Comparison of ENCODE assay signal across 17 cellular contexts in the genomic region with DNA sequence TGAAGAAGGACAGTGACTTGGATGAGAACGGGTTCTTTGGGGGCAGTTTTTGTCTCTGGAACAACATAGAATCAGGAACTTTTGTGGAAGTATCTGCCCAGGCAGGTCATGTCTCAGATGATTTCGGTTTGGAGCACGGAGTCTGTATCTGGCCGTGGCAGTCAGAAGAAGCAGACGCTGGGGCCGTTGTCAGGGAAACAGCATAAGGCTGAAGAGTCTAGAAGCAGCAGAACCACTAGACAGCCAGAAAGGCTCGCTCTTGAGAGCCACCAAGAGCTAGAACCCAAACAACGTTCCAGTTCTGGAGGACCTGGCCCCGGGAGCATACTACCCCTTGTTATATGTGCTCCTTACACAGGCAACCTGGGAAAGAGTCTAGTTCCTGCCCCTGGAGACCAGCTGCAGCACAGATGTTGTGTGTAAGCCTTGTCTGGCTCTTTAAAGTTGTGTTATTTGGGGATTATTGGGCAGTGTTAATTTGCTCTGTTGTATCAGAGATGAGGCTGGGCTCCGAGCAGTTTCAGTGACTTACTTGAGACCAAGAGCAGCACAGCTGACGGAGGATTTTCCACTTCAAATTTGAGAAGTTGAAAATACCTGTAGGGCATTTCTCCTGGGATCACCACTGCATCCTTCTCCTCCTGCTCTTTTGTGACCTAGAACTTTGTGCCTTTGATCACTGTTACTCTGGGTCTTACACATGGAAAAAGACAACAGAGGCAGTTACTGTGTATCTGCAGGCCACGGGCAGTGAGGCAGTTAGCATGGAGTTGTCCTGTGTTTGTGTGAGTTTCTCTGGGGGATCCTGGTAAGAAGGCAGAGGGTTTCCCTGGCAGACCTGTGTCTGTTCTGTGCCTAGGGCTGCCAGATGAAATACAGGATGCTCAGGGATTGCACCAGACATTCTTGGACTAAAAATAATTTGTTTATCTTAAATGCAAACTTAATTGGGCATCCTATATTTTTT. TPM values are rescaled to one million over a fixed set of nuclear protein-coding genes. Genes with fewer than 3 reads are reported as not detected.
A peak's percentile ranks its signal among the peaks of the same experiment; 100 is the strongest.
DNase-seq lines count a peak whose midpoint lies in the region; ATAC-seq and TF ChIP-seq lines count a peak whose summit lies in the region.
"Had no signal": no experiment of that assay in that cellular context is flagged by ENCODE, and none has a peak within 500 bp of the region (broad histone marks: within the 10 kb centered on the region; RNA-seq: fewer than 3 reads in every experiment).

No MANE protein-coding gene starts in this region.

- H3K9me3 Mint-ChIP-seq in natural killer cell treated with Interleukin-12 subunit alpha and Interleukin-12 subunit beta and Interleukin-15 and Interleukin-18, amount 100 ng/mL, for 72 hours = no peaks in the 10 kb centered on the region
- H3K9me3 Mint-ChIP-seq: activated T-helper 2 cell treated with anti-CD3 and anti-CD28 coated beads, Interferon-gamma antibody, Interleukin-2, Interleukin-4, amounts not matched to agents 10 μg/mL and 5 μg/mL and 100 μg/mL, durations not matched to agents 14 hours and 24 hours and 36 hours had no signal

- H3K4me3 Mint-ChIP-seq in natural killer cell treated with Interleukin-12 subunit alpha and Interleukin-12 subunit beta and Interleukin-15 and Interleukin-18, amount 100 ng/mL, for 72 hours = no peak overlapping the region
- H3K4me3 Mint-ChIP-seq: CD4-positive, CD25-positive, alpha-beta regulatory T cell had no signal

- no peak for DNase-seq in OCI-LY7 (ENCODE audit: low spot score)
- DNase-seq in heart left ventricle = peak in 3 of 5 donors; percentile 30 to 57 (median 38)
- peak; percentile 64 for DNase-seq in sigmoid colon
- no peak for DNase-seq in natural killer cell treated with Interleukin-12 subunit alpha and Interleukin-12 subunit beta and Interleukin-15 and Interleukin-18, amount 100 ng/mL, for 72 hours (ENCODE audit: low spot score)
- no peak for DNase-seq in kidney glomerular epithelial cell (lab: John Stamatoyannopoulos, UW)
- DNase-seq in GM19238 (ENCODE audit: insufficient read length, low spot score) = no peak
- no peak for DNase-seq in pons (ENCODE audit: low spot score)
- DNase-seq: CD4-positive, CD25-positive, alpha-beta regulatory T cell; KBM-7; NCI-H1436; NCI-H524 treated with DMSO at 0.1 percent for 48 hours; RPMI8226; stimulated activated CD4-positive, alpha-beta T cell treated with anti-CD3 and anti-CD28 coated beads, Interleukin-4, amount 100 ng/mL, for 1 hour had no signal

- H3K9me3 ChIP-seq in DOHH2 (ENCODE audit: control insufficient read depth, insufficient read depth, low read length) (no peaks in the 10 kb centered on the region), OCI-LY7 (ENCODE audit: low read length) (no peaks in the 10 kb centered on the region), heart left ventricle (no peaks in the 10 kb centered on the region), sigmoid colon (no peaks in the 10 kb centered on the region)
- H3K9me3 ChIP-seq: ascending aorta had no signal

- H3K27me3 Mint-ChIP-seq in natural killer cell treated with Interleukin-12 subunit alpha and Interleukin-12 subunit beta and Interleukin-15 and Interleukin-18, amount 100 ng/mL, for 72 hours = no peaks in the 10 kb centered on the region
- H3K27me3 Mint-ChIP-seq: CD4-positive, CD25-positive, alpha-beta regulatory T cell; progenitor cell of endocrine pancreas had no signal

- H3K4me3 ChIP-seq in DOHH2 (ENCODE audit: low read length) = no peak overlapping the region
- H3K4me3 ChIP-seq in OCI-LY7 (ENCODE audit: low read depth, low read length, poor library complexity, severe bottlenecking) = no peak overlapping the region
- no peak overlapping the region for H3K4me3 ChIP-seq in heart left ventricle
- no peak overlapping the region for H3K4me3 ChIP-seq in sigmoid colon
- H3K4me3 ChIP-seq: ascending aorta had no signal

- no peak overlapping the region for H3K27ac Mint-ChIP-seq in natural killer cell treated with Interleukin-12 subunit alpha and Interleukin-12 subunit beta and Interleukin-15 and Interleukin-18, amount 100 ng/mL, for 72 hours
- H3K27ac Mint-ChIP-seq: activated T-helper 2 cell treated with anti-CD3 and anti-CD28 coated beads, Interferon-gamma antibody, Interleukin-2, Interleukin-4, amounts not matched to agents 10 μg/mL and 5 μg/mL and 100 μg/mL, durations not matched to agents 14 hours and 24 hours and 36 hours; CD4-positive, CD25-positive, alpha-beta regulatory T cell had no signal

- no peak for TF ChIP-seq POLR2A in heart left ventricle (IDR thresholded peaks at IDR 0.05)
- TF ChIP-seq POLR2A in sigmoid colon (IDR thresholded peaks at IDR 0.05) = no peak

- H3K4me2 ChIP-seq in DOHH2 (ENCODE audit: low read length) = peak overlapping the region; percentile 87; the same call in 1 of the 2 replicates
- peak overlapping the region; percentile 9; the same call in 1 of the 2 replicates for H3K4me2 ChIP-seq in OCI-LY7 (ENCODE audit: low read length)

- H3K36me3 ChIP-seq in DOHH2 (ENCODE audit: control insufficient read depth, low read length) (no peaks in the 10 kb centered on the region), OCI-LY7 (ENCODE audit: insufficient read depth, low read length) (no peaks in the 10 kb centered on the region), heart left ventricle (no peaks in the 10 kb centered on the region), sigmoid colon (no peaks in the 10 kb centered on the region)
- H3K36me3 ChIP-seq: ascending aorta had no signal

- intact Hi-C loops in OCI-LY7 (cut with micrococcal nuclease; ENCODE audit: unreplicated experiment) (no loop called here), heart left ventricle (cut with DNase I) (loop anchor here in 3 of 10 donors (5.0 kb wide), 2 partner anchors 32 to 48 kb away; no protein-coding TSS in a partner anchor), sigmoid colon (cut with DNase I) (no loop called here)

- H3K27ac ChIP-seq in DOHH2 (ENCODE audit: low read depth, low read length) = no peak overlapping the region
- no peak overlapping the region for H3K27ac ChIP-seq in OCI-LY7 (ENCODE audit: low read depth, low read length, poor library complexity, severe bottlenecking)
- H3K27ac ChIP-seq in heart left ventricle = peak overlapping the region in 7 of 12 donors; percentile 35 to 79 (median 69)
- peak overlapping the region in 1 of 4 donors; percentile 43 for H3K27ac ChIP-seq in sigmoid colon
- H3K27ac ChIP-seq: ascending aorta had no signal

- no peak for TF ChIP-seq EP300 in sigmoid colon (IDR thresholded peaks at IDR 0.05)

- CTCF ChIA-PET in OCI-LY7 (lab: Charles Lee; ENCODE audit: unreplicated experiment) = no interaction called here

- POLR2A ChIA-PET in OCI-LY7 (lab: Charles Lee) = interaction anchor here (0.5 to 1.6 kb wide), 2 partner anchors 20 to 82 kb away, joined by 3 to 5 read pairs; no protein-coding TSS in a partner anchor

- ATAC-seq in heart left ventricle = peak in 3 of 4 donors; percentile 31 to 42 (median 32)
- ATAC-seq in natural killer cell treated with Interleukin-12 subunit alpha and Interleukin-12 subunit beta and Interleukin-15 and Interleukin-18, amount 100 ng/mL, for 72 hours = no peak

- H3K27me3 ChIP-seq in DOHH2 (ENCODE audit: control insufficient read depth, low read length) (no peaks in the 10 kb centered on the region), heart left ventricle (no peaks in the 10 kb centered on the region), sigmoid colon (no peaks in the 10 kb centered on the region)
- H3K27me3 ChIP-seq: ascending aorta had no signal

- no peaks in the 10 kb centered on the region for H3K9me2 ChIP-seq in DOHH2 (replicated peaks; ENCODE audit: control insufficient read depth, low read length)
- H3K9me2 ChIP-seq in OCI-LY7 (ENCODE audit: insufficient read depth, low read length) = no peaks in the 10 kb centered on the region

- no TSS peak for BruUV-seq in OCI-LY7 (replicated peaks; lab: Mats Ljungman, UMichigan)

- no peaks in the 10 kb centered on the region for H3K79me2 ChIP-seq in DOHH2 (ENCODE audit: control insufficient read depth, low read length)
- no peaks in the 10 kb centered on the region for H3K79me2 ChIP-seq in OCI-LY7 (ENCODE audit: insufficient read depth, low read depth, low read length)

- no peak for TF ChIP-seq CTCF in DOHH2 (IDR thresholded peaks at IDR 0.05; ENCODE audit: low read depth, low read length, poor library complexity, severe bottlenecking)
- TF ChIP-seq CTCF in OCI-LY7 (conservative IDR thresholded peaks at IDR 0.05; ENCODE audit: low read length) = no peak
- no peak for TF ChIP-seq CTCF in heart left ventricle (IDR thresholded peaks at IDR 0.05)
- TF ChIP-seq CTCF in sigmoid colon (IDR thresholded peaks at IDR 0.05) = no peak

- H3K4me1 ChIP-seq in DOHH2 (ENCODE audit: control insufficient read depth, low read length) (peaks cover 38% of the 10 kb centered on the region), OCI-LY7 (ENCODE audit: insufficient read depth, low read length, poor library complexity, severe bottlenecking) (no peaks in the 10 kb centered on the region), heart left ventricle (peaks cover 0 to 41% (median 16%) of the 10 kb centered on the region in 12 donors), sigmoid colon (peaks cover 0 to 18% (median 4%) of the 10 kb centered on the region in 4 donors)
- H3K4me1 ChIP-seq: ascending aorta had no signal

- no peak overlapping the region for H2AFZ ChIP-seq in OCI-LY7 (ENCODE audit: low read length)

- no peaks in the 10 kb centered on the region for H3K4me1 Mint-ChIP-seq in natural killer cell treated with Interleukin-12 subunit alpha and Interleukin-12 subunit beta and Interleukin-15 and Interleukin-18, amount 100 ng/mL, for 72 hours (ENCODE audit: low read depth in 2 of 2)
- H3K4me1 Mint-ChIP-seq: CD4-positive, CD25-positive, alpha-beta regulatory T cell had no signal

- no peaks in the 10 kb centered on the region for H3K36me3 Mint-ChIP-seq in natural killer cell treated with Interleukin-12 subunit alpha and Interleukin-12 subunit beta and Interleukin-15 and Interleukin-18, amount 100 ng/mL, for 72 hours

- no peaks in the 10 kb centered on the region for H4K20me1 ChIP-seq in DOHH2 (ENCODE audit: control insufficient read depth, insufficient read depth, low read depth, low read length)
- H4K20me1 ChIP-seq in OCI-LY7 (ENCODE audit: insufficient read depth, low read length) = no peaks in the 10 kb centered on the region

- 66 to 73% (median 68%) methylated on average over 12 of the region's 12 CpGs for WGBS in heart left ventricle, 4 donors
- 81 to 82% methylated on average over 12 of the region's 12 CpGs for whole genome bisulfite sequencing in sigmoid colon, 2 donors

- peaks cover 17% of the 10 kb centered on the region for H3F3A ChIP-seq in DOHH2 (ENCODE audit: control insufficient read depth, insufficient read depth)

RNA-seq across cellular contexts. Expression of a gene that starts 44.7 kb away (rescaled TPM):
- 1.8 and 1.9 TPM in 2 replicates for total RNA-seq in OCI-LY7 (2014; rRNA removed; shearing (Covaris generic))
- 12.1 and 12.2 TPM in 2 replicates for total RNA-seq in OCI-LY7 (2022)
- total RNA-seq in heart left ventricle = 10 to 100 TPM; 22.0 to 36.4 (median 32.9) TPM
- 10 to 100 TPM; 13.8 to 27.3 TPM for polyA plus RNA-seq in heart left ventricle
- 10 to 100 TPM; 26.0 to 44.9 (median 36.4) TPM for total RNA-seq in sigmoid colon
- polyA plus RNA-seq in sigmoid colon = 10 to 100 TPM; 16.6 to 23.4 (median 23.0) TPM
- 10 to 100 TPM; 12.3 to 18.2 TPM for total RNA-seq in natural killer cell treated with Interleukin-12 subunit alpha and Interleukin-12 subunit beta and Interleukin-15 and Interleukin-18, amount 100 ng/mL, for 72 hours

Comparison
In these comparisons a context has a peak if more than half of its experiments do, and no peak if none do; other contexts are left out.
1. H3K27ac ChIP-seq: peak in heart left ventricle (7 of 12); none in DOHH2 (single experiment) and OCI-LY7 (single experiment).
2. DNase-seq: peak in heart left ventricle (3 of 5) and sigmoid colon (single experiment); none in OCI-LY7 (single experiment), natural killer cell treated with Interleukin-12 subunit alpha and Interleukin-12 subunit beta and Interleukin-15 and Interleukin-18, amount 100 ng/mL, for 72 hours (single experiment), kidney glomerular epithelial cell (single experiment), GM19238 (single experiment) and pons (single experiment).
3. ATAC-seq: peak in heart left ventricle (3 of 4); none in natural killer cell treated with Interleukin-12 subunit alpha and Interleukin-12 subunit beta and Interleukin-15 and Interleukin-18, amount 100 ng/mL, for 72 hours (0 of 2).